1 cellular context compared by ENCODE assay signal in the genomic region with DNA sequence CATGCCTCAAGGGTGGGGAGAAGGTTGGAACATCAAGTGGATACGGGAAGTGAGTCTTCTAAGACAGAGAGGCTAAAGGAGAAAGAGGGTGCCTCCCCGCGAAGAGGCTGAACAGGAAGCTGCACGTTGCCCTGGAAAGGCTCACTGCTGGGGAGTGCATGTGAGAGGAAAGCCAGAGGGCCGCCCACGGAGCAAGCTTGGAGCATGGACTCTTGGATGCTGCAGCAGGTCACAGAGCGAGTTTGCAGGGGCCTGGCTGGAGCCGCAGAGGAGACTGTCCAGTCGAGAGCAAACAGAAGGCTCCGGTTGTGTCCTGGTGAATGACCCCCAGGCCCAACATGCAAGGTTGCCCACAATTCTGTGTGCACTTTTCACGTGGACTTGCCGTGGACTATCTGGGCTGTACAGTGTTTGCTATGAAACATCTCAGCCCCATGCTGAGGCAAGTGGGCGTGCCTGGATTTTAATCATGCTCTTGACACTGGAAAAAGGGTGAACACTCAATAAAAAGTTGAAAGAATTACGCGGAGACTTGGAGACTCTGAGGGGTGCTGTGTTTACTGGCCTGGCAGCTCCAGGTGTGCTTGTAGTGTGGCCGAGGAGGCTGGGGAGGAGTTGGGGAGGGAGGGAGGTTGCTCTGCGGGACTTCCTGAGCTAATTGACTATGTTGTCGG.
TF ChIP-seq lines count a peak whose summit lies in the region.

No MANE protein-coding gene starts in this region.

TF ChIP-seq in HepG2, 621 proteins besides CTCF, POLR2A, EP300 and RAD21 (continued from another document):
- TF ChIP-seq, protein P1, sequence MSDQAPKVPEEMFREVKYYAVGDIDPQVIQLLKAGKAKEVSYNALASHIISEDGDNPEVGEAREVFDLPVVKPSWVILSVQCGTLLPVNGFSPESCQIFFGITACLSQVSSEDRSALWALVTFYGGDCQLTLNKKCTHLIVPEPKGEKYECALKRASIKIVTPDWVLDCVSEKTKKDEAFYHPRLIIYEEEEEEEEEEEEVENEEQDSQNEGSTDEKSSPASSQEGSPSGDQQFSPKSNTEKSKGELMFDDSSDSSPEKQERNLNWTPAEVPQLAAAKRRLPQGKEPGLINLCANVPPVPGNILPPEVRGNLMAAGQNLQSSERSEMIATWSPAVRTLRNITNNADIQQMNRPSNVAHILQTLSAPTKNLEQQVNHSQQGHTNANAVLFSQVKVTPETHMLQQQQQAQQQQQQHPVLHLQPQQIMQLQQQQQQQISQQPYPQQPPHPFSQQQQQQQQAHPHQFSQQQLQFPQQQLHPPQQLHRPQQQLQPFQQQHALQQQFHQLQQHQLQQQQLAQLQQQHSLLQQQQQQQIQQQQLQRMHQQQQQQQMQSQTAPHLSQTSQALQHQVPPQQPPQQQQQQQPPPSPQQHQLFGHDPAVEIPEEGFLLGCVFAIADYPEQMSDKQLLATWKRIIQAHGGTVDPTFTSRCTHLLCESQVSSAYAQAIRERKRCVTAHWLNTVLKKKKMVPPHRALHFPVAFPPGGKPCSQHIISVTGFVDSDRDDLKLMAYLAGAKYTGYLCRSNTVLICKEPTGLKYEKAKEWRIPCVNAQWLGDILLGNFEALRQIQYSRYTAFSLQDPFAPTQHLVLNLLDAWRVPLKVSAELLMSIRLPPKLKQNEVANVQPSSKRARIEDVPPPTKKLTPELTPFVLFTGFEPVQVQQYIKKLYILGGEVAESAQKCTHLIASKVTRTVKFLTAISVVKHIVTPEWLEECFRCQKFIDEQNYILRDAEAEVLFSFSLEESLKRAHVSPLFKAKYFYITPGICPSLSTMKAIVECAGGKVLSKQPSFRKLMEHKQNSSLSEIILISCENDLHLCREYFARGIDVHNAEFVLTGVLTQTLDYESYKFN (CRISPR knock-in tag; conservative IDR thresholded peaks at IDR 0.05), result 0 out of 2 replicates have a peak, but pooled peaks have one; percentile 16
- TF ChIP-seq, protein P2, sequence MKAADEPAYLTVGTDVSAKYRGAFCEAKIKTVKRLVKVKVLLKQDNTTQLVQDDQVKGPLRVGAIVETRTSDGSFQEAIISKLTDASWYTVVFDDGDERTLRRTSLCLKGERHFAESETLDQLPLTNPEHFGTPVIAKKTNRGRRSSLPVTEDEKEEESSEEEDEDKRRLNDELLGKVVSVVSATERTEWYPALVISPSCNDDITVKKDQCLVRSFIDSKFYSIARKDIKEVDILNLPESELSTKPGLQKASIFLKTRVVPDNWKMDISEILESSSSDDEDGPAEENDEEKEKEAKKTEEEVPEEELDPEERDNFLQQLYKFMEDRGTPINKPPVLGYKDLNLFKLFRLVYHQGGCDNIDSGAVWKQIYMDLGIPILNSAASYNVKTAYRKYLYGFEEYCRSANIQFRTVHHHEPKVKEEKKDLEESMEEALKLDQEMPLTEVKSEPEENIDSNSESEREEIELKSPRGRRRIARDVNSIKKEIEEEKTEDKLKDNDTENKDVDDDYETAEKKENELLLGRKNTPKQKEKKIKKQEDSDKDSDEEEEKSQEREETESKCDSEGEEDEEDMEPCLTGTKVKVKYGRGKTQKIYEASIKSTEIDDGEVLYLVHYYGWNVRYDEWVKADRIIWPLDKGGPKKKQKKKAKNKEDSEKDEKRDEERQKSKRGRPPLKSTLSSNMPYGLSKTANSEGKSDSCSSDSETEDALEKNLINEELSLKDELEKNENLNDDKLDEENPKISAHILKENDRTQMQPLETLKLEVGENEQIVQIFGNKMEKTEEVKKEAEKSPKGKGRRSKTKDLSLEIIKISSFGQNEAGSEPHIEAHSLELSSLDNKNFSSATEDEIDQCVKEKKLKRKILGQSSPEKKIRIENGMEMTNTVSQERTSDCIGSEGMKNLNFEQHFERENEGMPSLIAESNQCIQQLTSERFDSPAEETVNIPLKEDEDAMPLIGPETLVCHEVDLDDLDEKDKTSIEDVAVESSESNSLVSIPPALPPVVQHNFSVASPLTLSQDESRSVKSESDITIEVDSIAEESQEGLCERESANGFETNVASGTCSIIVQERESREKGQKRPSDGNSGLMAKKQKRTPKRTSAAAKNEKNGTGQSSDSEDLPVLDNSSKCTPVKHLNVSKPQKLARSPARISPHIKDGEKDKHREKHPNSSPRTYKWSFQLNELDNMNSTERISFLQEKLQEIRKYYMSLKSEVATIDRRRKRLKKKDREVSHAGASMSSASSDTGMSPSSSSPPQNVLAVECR (CRISPR knock-in tag; IDR thresholded peaks at IDR 0.05; ENCODE audit: borderline replicate concordance), result peak; percentile 29; the same call in 1 of the 2 replicates
- TF ChIP-seq SOX6 (IDR thresholded peaks at IDR 0.05) (no peak), SOX6 (CRISPR knock-in tag; IDR thresholded peaks at IDR 0.05) (0 out of 2 replicates have a peak, but pooled peaks have one; percentile 22), FIP1L1 (IDR thresholded peaks at IDR 0.05; ENCODE audit: borderline replicate concordance, insufficient read depth, low read depth, low read length) (no peak), ZNF761 (CRISPR knock-in tag; conservative IDR thresholded peaks at IDR 0.05) (no peak), MXI1 (IDR thresholded peaks at IDR 0.05; ENCODE audit: borderline replicate concordance, low read depth, low read length) (no peak), HNRNPK (IDR thresholded peaks at IDR 0.05; ENCODE audit: low read depth, low read length, poor library complexity, severe bottlenecking) (no peak), ZBTB8A (CRISPR knock-in tag; IDR thresholded peaks at IDR 0.05; ENCODE audit: borderline replicate concordance, low read depth) (no peak), ELF3 (CRISPR knock-in tag; IDR thresholded peaks at IDR 0.05) (no peak), ZNF292 (CRISPR knock-in tag; IDR thresholded peaks at IDR 0.05; ENCODE audit: borderline replicate concordance, low read depth) (peak; percentile 41; the same call in 1 of the 2 replicates)
- TF ChIP-seq, protein P3, sequence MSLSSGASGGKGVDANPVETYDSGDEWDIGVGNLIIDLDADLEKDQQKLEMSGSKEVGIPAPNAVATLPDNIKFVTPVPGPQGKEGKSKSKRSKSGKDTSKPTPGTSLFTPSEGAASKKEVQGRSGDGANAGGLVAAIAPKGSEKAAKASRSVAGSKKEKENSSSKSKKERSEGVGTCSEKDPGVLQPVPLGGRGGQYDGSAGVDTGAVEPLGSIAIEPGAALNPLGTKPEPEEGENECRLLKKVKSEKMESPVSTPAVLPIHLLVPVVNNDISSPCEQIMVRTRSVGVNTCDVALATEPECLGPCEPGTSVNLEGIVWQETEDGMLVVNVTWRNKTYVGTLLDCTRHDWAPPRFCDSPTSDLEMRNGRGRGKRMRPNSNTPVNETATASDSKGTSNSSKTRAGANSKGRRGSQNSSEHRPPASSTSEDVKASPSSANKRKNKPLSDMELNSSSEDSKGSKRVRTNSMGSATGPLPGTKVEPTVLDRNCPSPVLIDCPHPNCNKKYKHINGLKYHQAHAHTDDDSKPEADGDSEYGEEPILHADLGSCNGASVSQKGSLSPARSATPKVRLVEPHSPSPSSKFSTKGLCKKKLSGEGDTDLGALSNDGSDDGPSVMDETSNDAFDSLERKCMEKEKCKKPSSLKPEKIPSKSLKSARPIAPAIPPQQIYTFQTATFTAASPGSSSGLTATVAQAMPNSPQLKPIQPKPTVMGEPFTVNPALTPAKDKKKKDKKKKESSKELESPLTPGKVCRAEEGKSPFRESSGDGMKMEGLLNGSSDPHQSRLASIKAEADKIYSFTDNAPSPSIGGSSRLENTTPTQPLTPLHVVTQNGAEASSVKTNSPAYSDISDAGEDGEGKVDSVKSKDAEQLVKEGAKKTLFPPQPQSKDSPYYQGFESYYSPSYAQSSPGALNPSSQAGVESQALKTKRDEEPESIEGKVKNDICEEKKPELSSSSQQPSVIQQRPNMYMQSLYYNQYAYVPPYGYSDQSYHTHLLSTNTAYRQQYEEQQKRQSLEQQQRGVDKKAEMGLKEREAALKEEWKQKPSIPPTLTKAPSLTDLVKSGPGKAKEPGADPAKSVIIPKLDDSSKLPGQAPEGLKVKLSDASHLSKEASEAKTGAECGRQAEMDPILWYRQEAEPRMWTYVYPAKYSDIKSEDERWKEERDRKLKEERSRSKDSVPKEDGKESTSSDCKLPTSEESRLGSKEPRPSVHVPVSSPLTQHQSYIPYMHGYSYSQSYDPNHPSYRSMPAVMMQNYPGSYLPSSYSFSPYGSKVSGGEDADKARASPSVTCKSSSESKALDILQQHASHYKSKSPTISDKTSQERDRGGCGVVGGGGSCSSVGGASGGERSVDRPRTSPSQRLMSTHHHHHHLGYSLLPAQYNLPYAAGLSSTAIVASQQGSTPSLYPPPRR (CRISPR knock-in tag; IDR thresholded peaks at IDR 0.05; ENCODE audit: borderline replicate concordance), result no peak
- TF ChIP-seq, protein P4, sequence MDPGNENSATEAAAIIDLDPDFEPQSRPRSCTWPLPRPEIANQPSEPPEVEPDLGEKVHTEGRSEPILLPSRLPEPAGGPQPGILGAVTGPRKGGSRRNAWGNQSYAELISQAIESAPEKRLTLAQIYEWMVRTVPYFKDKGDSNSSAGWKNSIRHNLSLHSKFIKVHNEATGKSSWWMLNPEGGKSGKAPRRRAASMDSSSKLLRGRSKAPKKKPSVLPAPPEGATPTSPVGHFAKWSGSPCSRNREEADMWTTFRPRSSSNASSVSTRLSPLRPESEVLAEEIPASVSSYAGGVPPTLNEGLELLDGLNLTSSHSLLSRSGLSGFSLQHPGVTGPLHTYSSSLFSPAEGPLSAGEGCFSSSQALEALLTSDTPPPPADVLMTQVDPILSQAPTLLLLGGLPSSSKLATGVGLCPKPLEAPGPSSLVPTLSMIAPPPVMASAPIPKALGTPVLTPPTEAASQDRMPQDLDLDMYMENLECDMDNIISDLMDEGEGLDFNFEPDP (CRISPR knock-in tag; conservative IDR thresholded peaks at IDR 0.05), result 0 out of 2 replicates have a peak, but pooled peaks have one; percentile 70
- TF ChIP-seq, protein P5, sequence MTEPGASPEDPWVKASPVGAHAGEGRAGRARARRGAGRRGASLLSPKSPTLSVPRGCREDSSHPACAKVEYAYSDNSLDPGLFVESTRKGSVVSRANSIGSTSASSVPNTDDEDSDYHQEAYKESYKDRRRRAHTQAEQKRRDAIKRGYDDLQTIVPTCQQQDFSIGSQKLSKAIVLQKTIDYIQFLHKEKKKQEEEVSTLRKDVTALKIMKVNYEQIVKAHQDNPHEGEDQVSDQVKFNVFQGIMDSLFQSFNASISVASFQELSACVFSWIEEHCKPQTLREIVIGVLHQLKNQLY (CRISPR knock-in tag; IDR thresholded peaks at IDR 0.05), result peak; percentile 48; the same call in 1 of the 2 replicates
- TF ChIP-seq, protein P6, sequence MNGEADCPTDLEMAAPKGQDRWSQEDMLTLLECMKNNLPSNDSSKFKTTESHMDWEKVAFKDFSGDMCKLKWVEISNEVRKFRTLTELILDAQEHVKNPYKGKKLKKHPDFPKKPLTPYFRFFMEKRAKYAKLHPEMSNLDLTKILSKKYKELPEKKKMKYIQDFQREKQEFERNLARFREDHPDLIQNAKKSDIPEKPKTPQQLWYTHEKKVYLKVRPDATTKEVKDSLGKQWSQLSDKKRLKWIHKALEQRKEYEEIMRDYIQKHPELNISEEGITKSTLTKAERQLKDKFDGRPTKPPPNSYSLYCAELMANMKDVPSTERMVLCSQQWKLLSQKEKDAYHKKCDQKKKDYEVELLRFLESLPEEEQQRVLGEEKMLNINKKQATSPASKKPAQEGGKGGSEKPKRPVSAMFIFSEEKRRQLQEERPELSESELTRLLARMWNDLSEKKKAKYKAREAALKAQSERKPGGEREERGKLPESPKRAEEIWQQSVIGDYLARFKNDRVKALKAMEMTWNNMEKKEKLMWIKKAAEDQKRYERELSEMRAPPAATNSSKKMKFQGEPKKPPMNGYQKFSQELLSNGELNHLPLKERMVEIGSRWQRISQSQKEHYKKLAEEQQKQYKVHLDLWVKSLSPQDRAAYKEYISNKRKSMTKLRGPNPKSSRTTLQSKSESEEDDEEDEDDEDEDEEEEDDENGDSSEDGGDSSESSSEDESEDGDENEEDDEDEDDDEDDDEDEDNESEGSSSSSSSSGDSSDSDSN (CRISPR knock-in tag; IDR thresholded peaks at IDR 0.05), result peak; percentile 10; the same call in 1 of the 2 replicates
- TF ChIP-seq, protein P7, sequence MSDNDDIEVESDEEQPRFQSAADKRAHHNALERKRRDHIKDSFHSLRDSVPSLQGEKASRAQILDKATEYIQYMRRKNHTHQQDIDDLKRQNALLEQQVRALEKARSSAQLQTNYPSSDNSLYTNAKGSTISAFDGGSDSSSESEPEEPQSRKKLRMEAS (IDR thresholded peaks at IDR 0.05), result peak; percentile 36; the same call in 1 of the 2 replicates
- TF ChIP-seq, protein P8, sequence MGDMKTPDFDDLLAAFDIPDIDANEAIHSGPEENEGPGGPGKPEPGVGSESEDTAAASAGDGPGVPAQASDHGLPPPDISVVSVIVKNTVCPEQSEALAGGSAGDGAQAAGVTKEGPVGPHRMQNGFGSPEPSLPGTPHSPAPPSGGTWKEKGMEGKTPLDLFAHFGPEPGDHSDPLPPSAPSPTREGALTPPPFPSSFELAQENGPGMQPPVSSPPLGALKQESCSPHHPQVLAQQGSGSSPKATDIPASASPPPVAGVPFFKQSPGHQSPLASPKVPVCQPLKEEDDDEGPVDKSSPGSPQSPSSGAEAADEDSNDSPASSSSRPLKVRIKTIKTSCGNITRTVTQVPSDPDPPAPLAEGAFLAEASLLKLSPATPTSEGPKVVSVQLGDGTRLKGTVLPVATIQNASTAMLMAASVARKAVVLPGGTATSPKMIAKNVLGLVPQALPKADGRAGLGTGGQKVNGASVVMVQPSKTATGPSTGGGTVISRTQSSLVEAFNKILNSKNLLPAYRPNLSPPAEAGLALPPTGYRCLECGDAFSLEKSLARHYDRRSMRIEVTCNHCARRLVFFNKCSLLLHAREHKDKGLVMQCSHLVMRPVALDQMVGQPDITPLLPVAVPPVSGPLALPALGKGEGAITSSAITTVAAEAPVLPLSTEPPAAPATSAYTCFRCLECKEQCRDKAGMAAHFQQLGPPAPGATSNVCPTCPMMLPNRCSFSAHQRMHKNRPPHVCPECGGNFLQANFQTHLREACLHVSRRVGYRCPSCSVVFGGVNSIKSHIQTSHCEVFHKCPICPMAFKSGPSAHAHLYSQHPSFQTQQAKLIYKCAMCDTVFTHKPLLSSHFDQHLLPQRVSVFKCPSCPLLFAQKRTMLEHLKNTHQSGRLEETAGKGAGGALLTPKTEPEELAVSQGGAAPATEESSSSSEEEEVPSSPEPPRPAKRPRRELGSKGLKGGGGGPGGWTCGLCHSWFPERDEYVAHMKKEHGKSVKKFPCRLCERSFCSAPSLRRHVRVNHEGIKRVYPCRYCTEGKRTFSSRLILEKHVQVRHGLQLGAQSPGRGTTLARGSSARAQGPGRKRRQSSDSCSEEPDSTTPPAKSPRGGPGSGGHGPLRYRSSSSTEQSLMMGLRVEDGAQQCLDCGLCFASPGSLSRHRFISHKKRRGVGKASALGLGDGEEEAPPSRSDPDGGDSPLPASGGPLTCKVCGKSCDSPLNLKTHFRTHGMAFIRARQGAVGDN (CRISPR knock-in tag; IDR thresholded peaks at IDR 0.05), result peak; percentile 62
